18 cellular contexts compared by ENCODE assay signal in the genomic region with DNA sequence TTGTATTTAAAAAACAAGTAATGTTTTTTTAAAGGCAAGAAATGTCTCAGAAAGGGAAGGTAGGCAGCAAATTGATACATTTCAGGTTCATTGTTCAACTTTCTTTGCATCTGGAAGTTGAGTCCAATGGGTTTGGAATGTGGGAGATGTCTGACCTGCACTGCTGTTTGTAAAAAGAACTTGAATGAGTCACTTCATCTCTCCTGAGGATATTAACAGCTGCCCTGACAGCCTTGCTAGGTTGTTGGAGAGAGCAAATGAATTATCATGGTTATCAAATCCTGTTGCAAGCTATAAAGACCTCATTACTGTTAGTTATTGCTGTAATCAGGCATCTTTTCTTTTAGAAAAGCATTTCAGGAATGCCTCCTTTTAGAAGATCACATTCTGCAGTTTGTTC. TPM values are rescaled to one million over a fixed set of nuclear protein-coding genes. Genes with fewer than 3 reads are reported as not detected.
DNase-seq lines count a peak whose midpoint lies in the region; ATAC-seq and TF ChIP-seq lines count a peak whose summit lies in the region.
"Had no signal": no experiment of that assay in that cellular context is flagged by ENCODE, and none has a peak within 500 bp of the region (broad histone marks: within the 10 kb centered on the region; RNA-seq: fewer than 3 reads in every experiment).

No MANE protein-coding gene starts in this region.

- no peak for TF ChIP-seq CTCF in AG10803 (conservative IDR thresholded peaks at IDR 0.05; ENCODE audit: low read length)
- no peak for TF ChIP-seq CTCF in choroid plexus epithelial cell (conservative IDR thresholded peaks at IDR 0.05; ENCODE audit: low read depth, low read length)

- DNase-seq in AG10803 (ENCODE audit: low read depth), result peak; percentile 6
- peak; percentile 39 for DNase-seq in NCI-H226
- peak; percentile 50 for DNase-seq in choroid plexus epithelial cell (ENCODE audit: low read depth)
- peak; percentile 52 for DNase-seq in kidney tubule cell (ENCODE audit: low spot score)
- DNase-seq in stimulated activated CD4-positive, alpha-beta T cell treated with anti-CD3 and anti-CD28 coated beads, Interleukin-4, amount 100 ng/mL, for 1 hour, result no peak
- DNase-seq in sciatic nerve (ENCODE audit: low spot score), result no peak
- DNase-seq: ACHN; CD4-positive, alpha-beta T cell; HCEC 1CT; NCI-H1436; NCI-H2029 treated with DMSO at 0.1 percent for 48 hours; NCI-H2227 treated with DMSO at 0.1 percent for 48 hours; NCI-H526; OCI-M1 had no signal

- intact Hi-C loops in sciatic nerve (cut with DNase I), result no loop called here

- no peak overlapping the region for H3K4me3 ChIP-seq in AG10803 (ENCODE audit: low read length)
- H3K4me3 ChIP-seq in choroid plexus epithelial cell (ENCODE audit: low read depth, low read length), result no peak overlapping the region

- ATAC-seq in GM19467 (IDR thresholded peaks at IDR 0.05; ENCODE audit: unreplicated experiment) (no peak), GM21717 (IDR thresholded peaks at IDR 0.05; ENCODE audit: unreplicated experiment) (no peak), sciatic nerve (no peak)
- ATAC-seq: SK-N-SH treated with all-trans-retinoic acid at 6 μM for 48 hours had no signal

RNA-seq across cellular contexts. Expression of a gene that starts 23.0 kb away (rescaled TPM):
- 29.3 TPM for total RNA-seq in sciatic nerve
- total RNA-seq: B cell; CD4-positive, alpha-beta T cell had no signal

Comparison
In these comparisons a context has a peak if more than half of its experiments do, and no peak if none do; other contexts are left out.
1. DNase-seq: peak in AG10803 (single experiment), NCI-H226 (single experiment), choroid plexus epithelial cell (single experiment) and kidney tubule cell (single experiment); none in stimulated activated CD4-positive, alpha-beta T cell treated with anti-CD3 and anti-CD28 coated beads, Interleukin-4, amount 100 ng/mL, for 1 hour (single experiment) and sciatic nerve (single experiment).